Comparison of ENCODE assay signal across 1 cellular context in genomic region chr2:231605607-231606091, GRCh38.
TF ChIP-seq lines count a peak whose summit lies in the region.

No MANE protein-coding gene starts in this region.

TF ChIP-seq in GM12878, 131 proteins besides CTCF, POLR2A, EP300 and RAD21 (continued from another document):
- TF ChIP-seq ZBTB11 (CRISPR knock-in tag; IDR thresholded peaks at IDR 0.05), result no peak
- no peak for TF ChIP-seq FOXM1 (IDR thresholded peaks at IDR 0.05; ENCODE audit: low read depth, low read length)
- TF ChIP-seq JUNB (IDR thresholded peaks at IDR 0.05), result no peak
